10 cellular contexts compared by ENCODE assay signal in genomic region chrX:114626323-114626722, GRCh38. TPM values are rescaled to one million over a fixed set of nuclear protein-coding genes. Genes with fewer than 3 reads are reported as not detected.
DNase-seq lines count a peak whose midpoint lies in the region; ATAC-seq and TF ChIP-seq lines count a peak whose summit lies in the region.
"Had no signal": no experiment of that assay in that cellular context is flagged by ENCODE, and none has a peak within 500 bp of the region (broad histone marks: within the 10 kb centered on the region; RNA-seq: fewer than 3 reads in every experiment).

No MANE protein-coding gene starts in this region.

- H3K36me3 ChIP-seq in Caco-2 (ENCODE audit: control insufficient read depth, insufficient read depth, low read length): no peaks in the 10 kb centered on the region
- no peaks in the 10 kb centered on the region for H3K36me3 ChIP-seq in HAP-1 (replicated peaks)

- no peaks in the 10 kb centered on the region for H3K27me3 ChIP-seq in Caco-2 (replicated peaks; ENCODE audit: control insufficient read depth, insufficient read depth, low read length)
- H3K27me3 ChIP-seq in HAP-1 (ENCODE audit: low read depth): no peaks in the 10 kb centered on the region

- no peaks in the 10 kb centered on the region for H3K9me3 Mint-ChIP-seq in Caco-2 (ENCODE audit: unreplicated experiment)
- H3K9me3 Mint-ChIP-seq in activated CD8-positive, alpha-beta T cell treated with anti-CD3 and anti-CD28 coated beads, Interleukin-2, amount 10 ng/mL, durations not matched to agents 7 days and 5 days (ENCODE audit: insufficient read depth): no peaks in the 10 kb centered on the region

- no TSS peak for BruUV-seq in Caco-2 (replicated peaks; lab: Mats Ljungman, UMichigan)

- no peak overlapping the region for H3K4me3 Mint-ChIP-seq in Caco-2 (ENCODE audit: unreplicated experiment)
- H3K4me3 Mint-ChIP-seq in activated CD8-positive, alpha-beta T cell treated with anti-CD3 and anti-CD28 coated beads, Interleukin-2, amount 10 ng/mL, durations not matched to agents 7 days and 5 days: no peak overlapping the region

- H3K4me1 ChIP-seq in Caco-2 (no peaks in the 10 kb centered on the region), HAP-1 (no peaks in the 10 kb centered on the region)

- H3K4me3 ChIP-seq in Caco-2 (ENCODE audit: low read depth, low read length) (no peak overlapping the region), HAP-1 (no peak overlapping the region)

- DNase-seq in Caco-2 (peak in 1 of 2 experiments; percentile 7), HAP-1 (ENCODE audit: low spot score in 2 of 2) (peak; percentile 34 to 41), left lobe of liver (ENCODE audit: low spot score) (no peak), NCI-H2107 (lab: John Stamatoyannopoulos, UW) (no peak), dedifferentiated amniotic fluid mesenchymal stem cell (ENCODE audit: extremely low spot score) (no peak)
- no peak for DNase-seq in activated CD4-positive, alpha-beta T cell treated with anti-CD3 and anti-CD28 coated beads, Interleukin-2, amount 50 U/mL, for 48 hours
- DNase-seq in activated CD8-positive, alpha-beta T cell treated with anti-CD3 and anti-CD28 coated beads, Interleukin-2, amount 10 ng/mL, durations not matched to agents 7 days and 5 days: no peak
- DNase-seq: T-helper 2 cell had no signal

- H3K4me1 Mint-ChIP-seq in Caco-2 (ENCODE audit: low read depth, unreplicated experiment): no peaks in the 10 kb centered on the region
- no peaks in the 10 kb centered on the region for H3K4me1 Mint-ChIP-seq in activated CD8-positive, alpha-beta T cell treated with anti-CD3 and anti-CD28 coated beads, Interleukin-2, amount 10 ng/mL, durations not matched to agents 7 days and 5 days (ENCODE audit: low read depth)

- in situ Hi-C loops in HAP-1 (cut with MboI; ENCODE audit: low sequenced_read_pairs): loop anchor here (25.0 kb wide), 1 partner anchor 336 kb away; no protein-coding TSS in a partner anchor

- H3K27me3 Mint-ChIP-seq in Caco-2 (ENCODE audit: insufficient read depth, unreplicated experiment): no peaks in the 10 kb centered on the region
- no peaks in the 10 kb centered on the region for H3K27me3 Mint-ChIP-seq in activated CD8-positive, alpha-beta T cell treated with anti-CD3 and anti-CD28 coated beads, Interleukin-2, amount 10 ng/mL, durations not matched to agents 7 days and 5 days (ENCODE audit: low read depth)

- POLR2A ChIA-PET in Caco-2 (lab: Charles Lee): no interaction called here
- POLR2A ChIA-PET in activated CD8-positive, alpha-beta T cell treated with anti-CD3 and anti-CD28 coated beads, Interleukin-2, amount 10 ng/mL, durations not matched to agents 7 days and 5 days (lab: Charles Lee): no interaction called here

- H3K36me3 Mint-ChIP-seq in Caco-2 (ENCODE audit: insufficient read depth, unreplicated experiment): no peaks in the 10 kb centered on the region
- no peaks in the 10 kb centered on the region for H3K36me3 Mint-ChIP-seq in activated CD8-positive, alpha-beta T cell treated with anti-CD3 and anti-CD28 coated beads, Interleukin-2, amount 10 ng/mL, durations not matched to agents 7 days and 5 days (ENCODE audit: low read depth)

- no peak overlapping the region for H3K27ac Mint-ChIP-seq in Caco-2 (ENCODE audit: unreplicated experiment)
- H3K27ac Mint-ChIP-seq in activated CD8-positive, alpha-beta T cell treated with anti-CD3 and anti-CD28 coated beads, Interleukin-2, amount 10 ng/mL, durations not matched to agents 7 days and 5 days: no peak overlapping the region

- no peak overlapping the region for H3K27ac ChIP-seq in VCaP

- CTCF ChIA-PET in Caco-2 (lab: Charles Lee): interaction anchor here (0.6 to 1.0 kb wide), 5 partner anchors 46 to 801 kb away, joined by 3 to 12 read pairs (median 4); no protein-coding TSS in a partner anchor
- CTCF ChIA-PET in activated CD8-positive, alpha-beta T cell treated with anti-CD3 and anti-CD28 coated beads, Interleukin-2, amount 10 ng/mL, durations not matched to agents 7 days and 5 days (lab: Charles Lee): no interaction called here

- intact Hi-C loops in Caco-2 (cut with micrococcal nuclease; ENCODE audit: unreplicated experiment): loop anchor here (1.0 to 5.0 kb wide), 2 partner anchors 333 to 521 kb away; no protein-coding TSS in a partner anchor

- no peaks in the 10 kb centered on the region for H3K9me3 ChIP-seq in Caco-2
- no peaks in the 10 kb centered on the region for H3K9me3 ChIP-seq in HAP-1

- TF ChIP-seq CTCF in Caco-2 (IDR thresholded peaks at IDR 0.05; ENCODE audit: insufficient read depth in 1 of 2, low read depth in 1 of 2, low read length in 1 of 2, severe bottlenecking in 1 of 2, unreplicated experiment in 1 of 2) (peak; percentile 36 to 42), VCaP (conservative IDR thresholded peaks at IDR 0.05) (peak; percentile 53)

- peak; percentile 48 for ATAC-seq in left lobe of liver
- no peak for ATAC-seq in activated CD8-positive, alpha-beta T cell treated with anti-CD3 and anti-CD28 coated beads, Interleukin-2, amount 10 ng/mL, durations not matched to agents 7 days and 5 days

RNA-seq across cellular contexts. Expression of gene HTR2C, which starts 42.4 kb away (rescaled TPM):
- total RNA-seq in Caco-2 (2022) (not detected in 2 replicates), left lobe of liver (not detected)
- not detected for total RNA-seq in activated CD8-positive, alpha-beta T cell treated with anti-CD3 and anti-CD28 coated beads, Interleukin-2, amount 10 ng/mL, durations not matched to agents 7 days and 5 days
- total RNA-seq: cardiac septum had no signal

Comparison
In these comparisons a context has a peak if more than half of its experiments do, and no peak if none do; other contexts are left out.
1. DNase-seq: peak in HAP-1 (2 of 2); none in left lobe of liver (single experiment), activated CD4-positive, alpha-beta T cell treated with anti-CD3 and anti-CD28 coated beads, Interleukin-2, amount 50 U/mL, for 48 hours (0 of 2), NCI-H2107 (single experiment), activated CD8-positive, alpha-beta T cell treated with anti-CD3 and anti-CD28 coated beads, Interleukin-2, amount 10 ng/mL, durations not matched to agents 7 days and 5 days (single experiment) and dedifferentiated amniotic fluid mesenchymal stem cell (single experiment).